Comparison of ENCODE assay signal across 1 cellular context in genomic region chr12:66500841-66501240, GRCh38.
TF ChIP-seq lines count a peak whose summit lies in the region.

No MANE protein-coding gene starts in this region.

TF ChIP-seq in GM12878, 131 proteins besides CTCF, POLR2A, EP300 and RAD21 (continued from another document):
- TF ChIP-seq ZBTB40 (IDR thresholded peaks at IDR 0.05; ENCODE audit: borderline replicate concordance) (no peak), BCLAF1 (IDR thresholded peaks at IDR 0.05) (no peak)
TF ChIP-seq in GM12878: peak in this region for 11.
